Comparison of ENCODE assay signal across 1 cellular context in genomic region chr9:127937383-127938297, GRCh38.
TF ChIP-seq lines count a peak whose summit lies in the region.

DPM2 (minus strand) TSS chr9:127937854; CDS start chr9:127937820, 34 bp downstream.

TF ChIP-seq in K562, 482 proteins besides CTCF, POLR2A, EP300 and RAD21 (continued from another document and continues in another):
- TF ChIP-seq TSHZ1 (CRISPR knock-in tag; IDR thresholded peaks at IDR 0.05), result no peak
- TF ChIP-seq CBX5 (IDR thresholded peaks at IDR 0.05; ENCODE audit: borderline replicate concordance, low read depth), result no peak
- no peak for TF ChIP-seq ZNF511 (CRISPR knock-in tag; IDR thresholded peaks at IDR 0.05)
- TF ChIP-seq E2F8 (IDR thresholded peaks at IDR 0.05; ENCODE audit: low read depth, partially characterized antibody), result peak; percentile 98
- no peak for TF ChIP-seq SMARCB1 (IDR thresholded peaks at IDR 0.05; ENCODE audit: insufficient read length, low read depth)
- no peak for TF ChIP-seq TOE1 (IDR thresholded peaks at IDR 0.05; ENCODE audit: borderline replicate concordance)
- TF ChIP-seq TOE1 (CRISPR knock-in tag; IDR thresholded peaks at IDR 0.05; ENCODE audit: borderline replicate concordance, low read depth), result no peak
- no peak for TF ChIP-seq PHTF2 (CRISPR knock-in tag; IDR thresholded peaks at IDR 0.05)
- TF ChIP-seq ZNF583 (CRISPR knock-in tag; IDR thresholded peaks at IDR 0.05), result no peak
- TF ChIP-seq NFE2L1 (tag; IDR thresholded peaks at IDR 0.05; ENCODE audit: borderline replicate concordance, low read depth), result no peak
- no peak for TF ChIP-seq PBX2 (CRISPR knock-in tag; IDR thresholded peaks at IDR 0.05; ENCODE audit: low read depth)
- no peak for TF ChIP-seq PBX2 (tag; conservative IDR thresholded peaks at IDR 0.05; ENCODE audit: low read depth)
- no peak for TF ChIP-seq PHB (CRISPR knock-in tag; IDR thresholded peaks at IDR 0.05)
- TF ChIP-seq TFAP4 (CRISPR knock-in tag; IDR thresholded peaks at IDR 0.05; ENCODE audit: borderline replicate concordance), result peak; percentile 78
- TF ChIP-seq EP400 (IDR thresholded peaks at IDR 0.05), result no peak
- no peak for TF ChIP-seq ZNF184 (CRISPR knock-in tag; IDR thresholded peaks at IDR 0.05)
- TF ChIP-seq MYC (IDR thresholded peaks at IDR 0.05; ENCODE audit: low read depth, low read length), result peak; percentile 78
- TF ChIP-seq MYC (CRISPR knock-in tag; IDR thresholded peaks at IDR 0.05; ENCODE audit: borderline replicate concordance, low read depth), result peak; percentile 73; the same call in 1 of the 2 replicates
- no peak for TF ChIP-seq SMAD2 (IDR thresholded peaks at IDR 0.05; ENCODE audit: low read depth, low read length)
- no peak for TF ChIP-seq CREBBP (IDR thresholded peaks at IDR 0.05; ENCODE audit: low read depth, low read length)
- TF ChIP-seq GABPA (tag; conservative IDR thresholded peaks at IDR 0.05; ENCODE audit: low read depth), result peak; percentile 98
- TF ChIP-seq CSDE1 (IDR thresholded peaks at IDR 0.05), result no peak
- peak; percentile 49; the same call in 1 of the 2 replicates for TF ChIP-seq ATF7 (IDR thresholded peaks at IDR 0.05)
- TF ChIP-seq BRCA1 (IDR thresholded peaks at IDR 0.05), result no peak
- peak; percentile 69; the same call in 1 of the 2 replicates for TF ChIP-seq BRCA1 (CRISPR knock-in tag; IDR thresholded peaks at IDR 0.05)
- TF ChIP-seq NUFIP1 (IDR thresholded peaks at IDR 0.05; ENCODE audit: partially characterized antibody), result no peak
- no peak for TF ChIP-seq ZNF551 (CRISPR knock-in tag; IDR thresholded peaks at IDR 0.05)
- no peak for TF ChIP-seq ZNF436 (CRISPR knock-in tag; IDR thresholded peaks at IDR 0.05)
- no peak; the same call in 1 of the 2 replicates for TF ChIP-seq ZC3H4 (CRISPR knock-in tag; IDR thresholded peaks at IDR 0.05; ENCODE audit: borderline replicate concordance)
- peak; percentile 73 for TF ChIP-seq SP1 (CRISPR knock-in tag; IDR thresholded peaks at IDR 0.05)
- TF ChIP-seq NR3C1 (CRISPR knock-in tag; IDR thresholded peaks at IDR 0.05), result no peak
- TF ChIP-seq SAP30 (IDR thresholded peaks at IDR 0.05; ENCODE audit: borderline replicate concordance, insufficient read depth, low read depth, low read length, poor library complexity, severe bottlenecking), result no peak
- no peak for TF ChIP-seq PURB (CRISPR knock-in tag; IDR thresholded peaks at IDR 0.05; ENCODE audit: low read depth)
- TF ChIP-seq XRCC3 (IDR thresholded peaks at IDR 0.05), result no peak
- no peak; the same call in 1 of the 2 replicates for TF ChIP-seq ZNF3 (CRISPR knock-in tag; IDR thresholded peaks at IDR 0.05)
- TF ChIP-seq ZNF277 (CRISPR knock-in tag; IDR thresholded peaks at IDR 0.05; ENCODE audit: borderline replicate concordance), result no peak
- TF ChIP-seq ZNF124 (CRISPR knock-in tag; IDR thresholded peaks at IDR 0.05), result no peak
- TF ChIP-seq JUN (IDR thresholded peaks at IDR 0.05; ENCODE audit: borderline replicate concordance, low read depth, low read length), result no peak
- 0 out of 2 replicates have a peak, but pooled peaks have one; percentile 27 for TF ChIP-seq JUN (CRISPR knock-in tag; IDR thresholded peaks at IDR 0.05; ENCODE audit: borderline replicate concordance)
- TF ChIP-seq POLR2B (IDR thresholded peaks at IDR 0.05; ENCODE audit: low read depth, partially characterized antibody), result peak; percentile 69
- TF ChIP-seq HES1 (IDR thresholded peaks at IDR 0.05; ENCODE audit: low read depth), result no peak
- TF ChIP-seq CHD2 (IDR thresholded peaks at IDR 0.05; ENCODE audit: low read depth, low read length), result no peak
- no peak for TF ChIP-seq SMARCC2 (IDR thresholded peaks at IDR 0.05; ENCODE audit: low read depth)
- TF ChIP-seq ZNF589 (CRISPR knock-in tag; IDR thresholded peaks at IDR 0.05; ENCODE audit: low read depth), result no peak
- TF ChIP-seq GATA2 (CRISPR knock-in tag; IDR thresholded peaks at IDR 0.05), result no peak
- no peak for TF ChIP-seq MNT (conservative IDR thresholded peaks at IDR 0.05)
- TF ChIP-seq BRF1 (IDR thresholded peaks at IDR 0.05; ENCODE audit: borderline replicate concordance, extremely low read depth, insufficient read length), result no peak
- TF ChIP-seq NEUROD1 (IDR thresholded peaks at IDR 0.05; ENCODE audit: borderline replicate concordance, low read depth, low read length, partially characterized antibody), result no peak
- no peak for TF ChIP-seq ZKSCAN8 (CRISPR knock-in tag; IDR thresholded peaks at IDR 0.05)
- no peak for TF ChIP-seq TAF9B (IDR thresholded peaks at IDR 0.05; ENCODE audit: partially characterized antibody)
- no peak for TF ChIP-seq TCF7 (IDR thresholded peaks at IDR 0.05; ENCODE audit: borderline replicate concordance)
- no peak for TF ChIP-seq ZSCAN32 (CRISPR knock-in tag; IDR thresholded peaks at IDR 0.05)
- TF ChIP-seq IRF9 (tag; IDR thresholded peaks at IDR 0.05), result no peak
- no peak for TF ChIP-seq NFXL1 (CRISPR knock-in tag; IDR thresholded peaks at IDR 0.05)
- TF ChIP-seq ZFP91 (CRISPR knock-in tag; IDR thresholded peaks at IDR 0.05), result no peak
- TF ChIP-seq BCOR (IDR thresholded peaks at IDR 0.05), result peak; percentile 99
- no peak for TF ChIP-seq BRD4 (IDR thresholded peaks at IDR 0.05)
- no peak for TF ChIP-seq ZBTB8A (IDR thresholded peaks at IDR 0.05; ENCODE audit: partially characterized antibody)
- no peak for TF ChIP-seq ZNF699 (CRISPR knock-in tag; IDR thresholded peaks at IDR 0.05; ENCODE audit: insufficient replicate concordance)
